Comparison of ENCODE assay signal across 8 cellular contexts in the genomic region with DNA sequence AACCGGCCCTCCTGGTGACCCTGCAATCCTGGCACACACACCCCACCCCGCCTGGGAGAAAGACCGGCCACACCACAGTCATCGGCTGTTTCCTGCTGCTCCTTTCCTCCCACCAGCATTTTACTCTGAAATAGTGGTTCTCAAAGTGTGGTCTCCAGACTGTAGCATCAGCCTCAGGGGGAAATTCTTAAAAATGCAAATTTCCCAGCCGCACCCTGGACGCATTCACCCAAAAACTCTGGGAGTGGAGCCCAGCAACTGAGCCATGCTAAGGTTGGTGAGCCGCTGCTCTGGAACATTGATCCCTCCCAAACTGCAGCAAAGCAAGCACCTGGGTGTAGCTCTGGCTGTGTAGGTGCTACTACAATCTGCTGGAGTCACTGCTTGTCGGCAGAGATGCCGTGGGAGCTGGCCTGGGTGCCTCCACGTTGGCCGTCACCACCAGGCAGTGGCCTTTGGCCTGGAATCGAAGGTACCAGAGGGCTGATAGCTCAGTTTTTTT. TPM values are rescaled to one million over a fixed set of nuclear protein-coding genes. Genes with fewer than 3 reads are reported as not detected.
DNase-seq lines count a peak whose midpoint lies in the region; ATAC-seq and TF ChIP-seq lines count a peak whose summit lies in the region.

No MANE protein-coding gene starts in this region.

- no peaks in the 10 kb centered on the region for H3K27me3 ChIP-seq in WERI-Rb-1 (ENCODE audit: insufficient read depth, low read depth, severe bottlenecking)
- H3K27me3 ChIP-seq in stomach smooth muscle (ENCODE audit: control insufficient read depth in 1 of 2, insufficient read depth in 2 of 2, low read length in 2 of 2), result no peaks in the 10 kb centered on the region

- H3K4me1 Mint-ChIP-seq in activated CD4-positive, alpha-beta T cell treated with anti-CD3 and anti-CD28 coated beads, Interleukin-2, amount 10 ng/mL, durations not matched to agents 7 days and 5 days, result peaks cover 21% of the 10 kb centered on the region

- H3K4me3 ChIP-seq in WERI-Rb-1 (ENCODE audit: low read depth, low read length) (no peak overlapping the region), stomach smooth muscle (ENCODE audit: low read length in 2 of 2) (peak overlapping the region in 1 of 2 donors; percentile 77)

- H3K27ac Mint-ChIP-seq in activated CD4-positive, alpha-beta T cell treated with anti-CD3 and anti-CD28 coated beads, Interleukin-2, amount 10 ng/mL, durations not matched to agents 7 days and 5 days, result peak overlapping the region; percentile 78

- peak overlapping the region; percentile 39 for H3K27ac ChIP-seq in WERI-Rb-1
- peak overlapping the region; percentile 77 for H3K27ac ChIP-seq in stomach smooth muscle (ENCODE audit: low read length)

- H3K4me1 ChIP-seq in stomach smooth muscle (ENCODE audit: control insufficient read depth, insufficient read depth, low read length), result peaks cover 9% of the 10 kb centered on the region

- POLR2A ChIA-PET in activated CD4-positive, alpha-beta T cell treated with anti-CD3 and anti-CD28 coated beads, Interleukin-2, amount 10 ng/mL, durations not matched to agents 7 days and 5 days (lab: Charles Lee), result interaction anchor here (0.6 to 0.7 kb wide), 2 partner anchors 23 to 381 kb away, joined by 3 read pairs; no protein-coding TSS in a partner anchor

- ATAC-seq in omental fat pad (ENCODE audit: low FRiP score), result no peak

- CTCF ChIA-PET in activated CD4-positive, alpha-beta T cell treated with anti-CD3 and anti-CD28 coated beads, Interleukin-2, amount 10 ng/mL, durations not matched to agents 7 days and 5 days (lab: Charles Lee), result interaction anchor here (0.6 to 4.0 kb wide), 21 partner anchors 8 to 482 kb away, joined by 3 to 26 read pairs (median 4); partner anchors contain the start of gene BCL2L14

- no peaks in the 10 kb centered on the region for H3K36me3 ChIP-seq in WERI-Rb-1
- H3K36me3 ChIP-seq in stomach smooth muscle (ENCODE audit: control insufficient read depth in 2 of 2, insufficient read depth in 2 of 2, low read length in 2 of 2), result no peaks in the 10 kb centered on the region

- no peaks in the 10 kb centered on the region for H3K9me3 ChIP-seq in WERI-Rb-1 (ENCODE audit: severe bottlenecking)
- H3K9me3 ChIP-seq in stomach smooth muscle (ENCODE audit: control insufficient read depth in 2 of 2, low read length in 2 of 2), result no peaks in the 10 kb centered on the region

- no peak overlapping the region for H3K9ac ChIP-seq in stomach smooth muscle (ENCODE audit: low read length in 2 of 2)

- H3K9me3 Mint-ChIP-seq in activated CD4-positive, alpha-beta T cell treated with anti-CD3 and anti-CD28 coated beads, Interleukin-2, amount 10 ng/mL, durations not matched to agents 7 days and 5 days, result peaks cover 8% of the 10 kb centered on the region

- H3K4me3 Mint-ChIP-seq in activated CD4-positive, alpha-beta T cell treated with anti-CD3 and anti-CD28 coated beads, Interleukin-2, amount 10 ng/mL, durations not matched to agents 7 days and 5 days, result peak overlapping the region; percentile 63

- no peaks in the 10 kb centered on the region for H3K27me3 Mint-ChIP-seq in activated CD4-positive, alpha-beta T cell treated with anti-CD3 and anti-CD28 coated beads, Interleukin-2, amount 10 ng/mL, durations not matched to agents 7 days and 5 days

- H3K36me3 Mint-ChIP-seq in activated CD4-positive, alpha-beta T cell treated with anti-CD3 and anti-CD28 coated beads, Interleukin-2, amount 10 ng/mL, durations not matched to agents 7 days and 5 days (ENCODE audit: low read depth), result peaks cover 10% of the 10 kb centered on the region

- no peak for TF ChIP-seq CTCF in WERI-Rb-1 (IDR thresholded peaks at IDR 0.05; ENCODE audit: low read depth, low read length)
- TF ChIP-seq CTCF in omental fat pad (IDR thresholded peaks at IDR 0.05), result no peak

- DNase-seq in activated CD4-positive, alpha-beta T cell treated with anti-CD3 and anti-CD28 coated beads, Interleukin-2, amount 10 ng/mL, durations not matched to agents 7 days and 5 days, result no peak
- DNase-seq in activated CD4-positive, alpha-beta T cell treated with anti-CD3 and anti-CD28 coated beads, Interleukin-2, amount 50 U/mL, for 1 hour, result no peak
- DNase-seq in WERI-Rb-1, result no peak
- DNase-seq in kidney tubule cell (ENCODE audit: low spot score), result peak; percentile 11
- no peak for DNase-seq in NCI-H2171 treated with DMSO at 0.1 percent for 48 hours (lab: John Stamatoyannopoulos, UW)
- no peak for DNase-seq in omental fat pad (ENCODE audit: low spot score)
- no peak for DNase-seq in NCI-H1694 (lab: John Stamatoyannopoulos, UW)

RNA-seq across cellular contexts. Expression of gene BCL2L14, which starts 38.4 kb away (rescaled TPM):
- 1 to 10 TPM; 6.5 to 8.0 TPM for total RNA-seq in activated CD4-positive, alpha-beta T cell treated with anti-CD3 and anti-CD28 coated beads, Interleukin-2, amount 10 ng/mL, durations not matched to agents 7 days and 5 days
- total RNA-seq in omental fat pad, result under 1 TPM in 1 of 4 donors, not detected in 3; 0.36 TPM

Comparison
In these comparisons a context has a peak if more than half of its experiments do, and no peak if none do; other contexts are left out.
1. RNA of gene BCL2L14, which starts 38.4 kb away (total RNA-seq): 6.5 to 8.0 TPM in activated CD4-positive, alpha-beta T cell treated with anti-CD3 and anti-CD28 coated beads, Interleukin-2, amount 10 ng/mL, durations not matched to agents 7 days and 5 days; 0.36 TPM in omental fat pad; every median in the first group is over 4 times any median in the second.